8 cellular contexts compared by ENCODE assay signal in genomic region chr17:48215583-48216139, GRCh38.
DNase-seq lines count a peak whose midpoint lies in the region; ATAC-seq, FAIRE-seq and TF ChIP-seq lines count a peak whose summit lies in the region.

No MANE protein-coding gene starts in this region.

- DNase-seq in GM12864 (ENCODE audit: low read depth) (no peak), NCI-H2107 treated with DMSO at 0.1 percent for 48 hours (lab: John Stamatoyannopoulos, UW; ENCODE audit: unreplicated experiment) (peak; percentile 93), K562 (ENCODE audit: extremely low read depth in 1 of 4, low spot score in 3 of 4) (peak; percentile 58 to 71 (median 65)), mucosa of descending colon (peak in 1 of 3 donors; percentile 41), T-helper 17 cell (no peak), posterior vena cava (ENCODE audit: low spot score) (no peak), left ventricle myocardium superior (no peak)

- H3K36me3 Mint-ChIP-seq in T-helper 17 cell (ENCODE audit: low read depth): no peaks in the 10 kb centered on the region

- BruUV-seq in K562 (replicated peaks; lab: Mats Ljungman, UMichigan): no TSS peak

- H3K4me1 ChIP-seq in K562 (replicated peaks in 1 of 2; ENCODE audit: control insufficient read depth in 2 of 2, insufficient read depth in 2 of 2, low read length in 2 of 2): peaks cover 5 to 21% of the 10 kb centered on the region in 2 experiments
- H3K4me1 ChIP-seq in mucosa of descending colon (ENCODE audit: low read depth): no peaks in the 10 kb centered on the region

- peak; percentile 66 for TF ChIP-seq CTCF in 22Rv1 (IDR thresholded peaks at IDR 0.05)
- TF ChIP-seq CTCF in GM12864 (IDR thresholded peaks at IDR 0.05; ENCODE audit: low read depth, low read length, missing control alignments): peak; percentile 34
- TF ChIP-seq CTCF in K562 (IDR thresholded peaks at IDR 0.05 in 2 of 3, conservative IDR thresholded peaks at IDR 0.05 in 1 of 3; ENCODE audit: insufficient read depth in 2 of 3, low read depth in 1 of 3, low read length in 3 of 3): peak; percentile 76 to 89 (median 82)
- TF ChIP-seq CTCF in mucosa of descending colon (IDR thresholded peaks at IDR 0.05): peak; percentile 25

- H3K9me3 ChIP-seq in K562 (replicated peaks; ENCODE audit: control insufficient read depth, insufficient read depth, low read depth, low read length) (no peaks in the 10 kb centered on the region), mucosa of descending colon (no peaks in the 10 kb centered on the region), T-helper 17 cell (ENCODE audit: control insufficient read depth, low read length, poor library complexity, severe bottlenecking) (no peaks in the 10 kb centered on the region)

- no peak overlapping the region for H3K27ac Mint-ChIP-seq in T-helper 17 cell

- CTCF ChIA-PET in K562 (lab: Yijun Ruan, JAX; ENCODE audit: low intra/inter-chr PET ratio): interaction anchor here (0.6 to 1.9 kb wide), 9 partner anchors 45 to 662 kb away, joined by 3 to 9 read pairs (median 4); partner anchors contain the start of gene HOXB5

- intact Hi-C loops in K562 (cut with micrococcal nuclease): loop anchor here (1.0 to 10.0 kb wide), 5 partner anchors 43 to 269 kb away; no protein-coding TSS in a partner anchor
- intact Hi-C loops in mucosa of descending colon (cut with DNase I, micrococcal nuclease): no loop called here
- intact Hi-C loops in posterior vena cava (cut with DNase I): no loop called here
- intact Hi-C loops in left ventricle myocardium superior (cut with micrococcal nuclease): no loop called here

- no peak for TF ChIP-seq EP300 in K562 (IDR thresholded peaks at IDR 0.05; ENCODE audit: low read length)

- H3K36me3 ChIP-seq in K562 (ENCODE audit: control insufficient read depth, insufficient read depth, low read length): no peaks in the 10 kb centered on the region
- H3K36me3 ChIP-seq in mucosa of descending colon (ENCODE audit: low read depth): no peaks in the 10 kb centered on the region

- TF ChIP-seq POLR2A in K562 (conservative IDR thresholded peaks at IDR 0.05): no peak

- no peaks in the 10 kb centered on the region for H3K27me3 ChIP-seq in K562 (ENCODE audit: control insufficient read depth in 2 of 2, insufficient read depth in 2 of 2, low read length in 2 of 2)

- H3K27me3 Mint-ChIP-seq in T-helper 17 cell: no peaks in the 10 kb centered on the region

- FAIRE-seq in K562 (lab: Jason Lieb, UNC): peak; percentile 84

- H2AFZ ChIP-seq in K562 (ENCODE audit: low read depth, low read length): 0 out of 2 replicates have a peak overlapping the region, but pooled peaks have one; percentile 7

- H3K27ac ChIP-seq in 22Rv1 (no peak overlapping the region), K562 (ENCODE audit: extremely low read depth, low read depth, low read length) (no peak overlapping the region)

- no peaks in the 10 kb centered on the region for H3K9me1 ChIP-seq in K562 (ENCODE audit: control insufficient read depth, insufficient read depth, low read length)

- peak; percentile 89 to 94 for TF ChIP-seq RAD21 in K562 (CRISPR knock-in tag; conservative IDR thresholded peaks at IDR 0.05 in 1 of 2, IDR thresholded peaks at IDR 0.05 in 1 of 2)

- H3K4me2 ChIP-seq in K562 (ENCODE audit: insufficient read depth, low read length): no peak overlapping the region

- no peaks in the 10 kb centered on the region for H4K20me1 ChIP-seq in K562 (replicated peaks; ENCODE audit: control insufficient read depth, insufficient read depth, low read length)

- peaks cover 28% of the 10 kb centered on the region for H3K4me1 Mint-ChIP-seq in T-helper 17 cell

- in situ Hi-C loops in K562 (cut with MboI): loop anchor here (5.0 kb wide), 1 partner anchor 102 kb away; no protein-coding TSS in a partner anchor

- ATAC-seq in K562 (peak; percentile 90), mucosa of descending colon (peak; percentile 84), T-helper 17 cell (no peak), left ventricle myocardium superior (no peak)

- no peak overlapping the region for H3K4me3 Mint-ChIP-seq in T-helper 17 cell

- POLR2A ChIA-PET in K562 (lab: Yijun Ruan, JAX): interaction anchor here (0.5 to 1.3 kb wide), 9 partner anchors 11 to 313 kb away, joined by 3 to 4 read pairs (median 3); no protein-coding TSS in a partner anchor

- 0% methylated on average over 1 of the region's 1 CpG for WGBS in K562 (ENCODE audit: insufficient coverage, low coverage, missing lambda C conversion rate)

- H3K9ac ChIP-seq in K562 (ENCODE audit: insufficient read depth in 1 of 2, low read depth in 2 of 2, low read length in 2 of 2): no peak overlapping the region

- no peaks in the 10 kb centered on the region for H3K79me2 ChIP-seq in K562 (ENCODE audit: control insufficient read depth, insufficient read depth, low read length)

- H3K4me3 ChIP-seq in GM12864 (ENCODE audit: low read depth, low read length) (no peak overlapping the region), K562 (no peak overlapping the region), mucosa of descending colon (no peak overlapping the region)

TF ChIP-seq in K562, 482 proteins besides CTCF, POLR2A, EP300 and RAD21 (continues in another document):
- TF ChIP-seq SMC3 (conservative IDR thresholded peaks at IDR 0.05; ENCODE audit: insufficient read depth, low read depth, low read length) (peak; percentile 86), POLR2AphosphoS2 (IDR thresholded peaks at IDR 0.05; ENCODE audit: low read length) (no peak), LCOR (CRISPR knock-in tag; IDR thresholded peaks at IDR 0.05) (0 out of 2 replicates have a peak, but pooled peaks have one; percentile 22), ARID2 (IDR thresholded peaks at IDR 0.05) (peak; percentile 70), XRCC5 (IDR thresholded peaks at IDR 0.05; ENCODE audit: low read depth, low read length) (peak; percentile 48; the same call in 1 of the 2 replicates), CTBP1 (IDR thresholded peaks at IDR 0.05; ENCODE audit: borderline replicate concordance) (peak; percentile 52), PKNOX1 (IDR thresholded peaks at IDR 0.05) (peak; percentile 80), CSDE1 (IDR thresholded peaks at IDR 0.05) (no peak), DEAF1 (CRISPR knock-in tag; IDR thresholded peaks at IDR 0.05) (peak; percentile 79), RHOXF2B (CRISPR knock-in tag; conservative IDR thresholded peaks at IDR 0.05) (no peak), RB1 (IDR thresholded peaks at IDR 0.05; ENCODE audit: low read depth) (0 out of 2 replicates have a peak, but pooled peaks have one; percentile 33), CC2D1A (IDR thresholded peaks at IDR 0.05) (peak; percentile 56; the same call in 1 of the 2 replicates), CHD4 (IDR thresholded peaks at IDR 0.05; ENCODE audit: insufficient read depth, insufficient replicate concordance, low read depth, low read length, poor library complexity, severe bottlenecking) (no peak), PRDM10 (IDR thresholded peaks at IDR 0.05; ENCODE audit: partially characterized antibody) (peak; percentile 74), SMAD3 (CRISPR knock-in tag; conservative IDR thresholded peaks at IDR 0.05) (no peak), GATA2 (CRISPR knock-in tag; IDR thresholded peaks at IDR 0.05) (peak; percentile 17; the same call in 1 of the 2 replicates)

Comparison
In these comparisons a context has a peak if more than half of its experiments do, and no peak if none do; other contexts are left out.
1. CTCF ChIP-seq: peak in every context shown above with its lines; median percentile 82 in K562; 66 in 22Rv1; 34 in GM12864; 25 in mucosa of descending colon.
2. DNase-seq: peak in NCI-H2107 treated with DMSO at 0.1 percent for 48 hours (single experiment) and K562 (4 of 4); none in GM12864 (single experiment), T-helper 17 cell (0 of 3), posterior vena cava (single experiment) and left ventricle myocardium superior (single experiment).
3. ATAC-seq: peak in K562 (single experiment) and mucosa of descending colon (single experiment); none in T-helper 17 cell (single experiment) and left ventricle myocardium superior (single experiment).